Comparison of ENCODE assay signal across 12 cellular contexts in genomic region chr1:31699341-31699891, GRCh38. TPM values are rescaled to one million over a fixed set of nuclear protein-coding genes. Genes with fewer than 3 reads are reported as not detected.
DNase-seq lines count a peak whose midpoint lies in the region; ATAC-seq and TF ChIP-seq lines count a peak whose summit lies in the region.
"Had no signal": no experiment of that assay in that cellular context is flagged by ENCODE, and none has a peak within 500 bp of the region (broad histone marks: within the 10 kb centered on the region; RNA-seq: fewer than 3 reads in every experiment).

No MANE protein-coding gene starts in this region.

- H2AFZ ChIP-seq in DND-41 (ENCODE audit: low read depth, low read length) (no peak overlapping the region), neuronal stem cell (ENCODE audit: low read length) (no peak overlapping the region), smooth muscle cell (ENCODE audit: low read depth) (no peak overlapping the region)

- peak; percentile 57; the same call in 2 of the 3 replicates for ATAC-seq in DND-41 (ENCODE audit: insufficient read depth, low read depth)
- ATAC-seq in GM19351 (IDR thresholded peaks at IDR 0.05; ENCODE audit: unreplicated experiment), result no peak
- ATAC-seq: left lobe of liver had no signal

- no peak overlapping the region for H3K14ac ChIP-seq in neuronal stem cell (ENCODE audit: low read length)

- TF ChIP-seq CTCF in DND-41 (IDR thresholded peaks at IDR 0.05; ENCODE audit: borderline replicate concordance, extremely low read depth, low read length, poor library complexity, severe bottlenecking) (no peak), HEK293 (tag by site-specific recombination; IDR thresholded peaks at IDR 0.05) (no peak), smooth muscle cell (IDR thresholded peaks at IDR 0.05; ENCODE audit: borderline replicate concordance, insufficient read depth, poor library complexity, severe bottlenecking) (no peak)

- peaks cover 26% of the 10 kb centered on the region for H3F3A ChIP-seq in smooth muscle cell (ENCODE audit: low read depth)

- H3K4me1 ChIP-seq in DND-41 (ENCODE audit: insufficient read depth, low read length), result no peaks in the 10 kb centered on the region
- peaks cover 3% of the 10 kb centered on the region for H3K4me1 ChIP-seq in HEK293 (ENCODE audit: control insufficient read depth, insufficient read depth, low read length)
- H3K4me1 ChIP-seq in neuronal stem cell (ENCODE audit: control insufficient read depth in 2 of 2, insufficient read depth in 1 of 2, low read depth in 1 of 2, low read length in 2 of 2), result peaks cover 0 to 15% of the 10 kb centered on the region in 2 donors
- peaks cover 8% of the 10 kb centered on the region for H3K4me1 ChIP-seq in smooth muscle cell (ENCODE audit: low read depth)

- CTCF ChIA-PET in HEK293 (lab: Yijun Ruan, JAX), result interaction anchor here (1.0 to 4.7 kb wide), 4 partner anchors 16 to 240 kb away, joined by 4 to 23 read pairs (median 6); partner anchors contain the start of gene PTP4A2

- no peaks in the 10 kb centered on the region for H3K79me1 ChIP-seq in neuronal stem cell (ENCODE audit: low read depth, low read length)

- peak overlapping the region; percentile 40 for H2AK5ac ChIP-seq in neuronal stem cell (ENCODE audit: low read depth, low read length)

- no peak overlapping the region for H2BK5ac ChIP-seq in neuronal stem cell (ENCODE audit: low read length)

- H3K9me3 ChIP-seq in DND-41 (ENCODE audit: insufficient read depth, low read length, severe bottlenecking) (no peaks in the 10 kb centered on the region), HEK293 (ENCODE audit: control insufficient read depth, insufficient read depth, low read depth, low read length) (no peaks in the 10 kb centered on the region), neuronal stem cell (replicated peaks in 1 of 2; ENCODE audit: control insufficient read depth in 2 of 2, insufficient read depth in 1 of 2, low read depth in 1 of 2, low read length in 2 of 2) (no peaks in the 10 kb centered on the region), smooth muscle cell (replicated peaks; ENCODE audit: low read depth) (no peaks in the 10 kb centered on the region)

- H3K4me2 ChIP-seq in DND-41 (ENCODE audit: insufficient read depth, low read length) (no peak overlapping the region), neuronal stem cell (ENCODE audit: insufficient read depth, low read length, poor library complexity, severe bottlenecking) (no peak overlapping the region), smooth muscle cell (no peak overlapping the region)

- no peak overlapping the region for H3K4me3 ChIP-seq in DND-41 (ENCODE audit: low read depth in 1 of 2, low read length in 2 of 2)
- no peak overlapping the region for H3K4me3 ChIP-seq in HEK293 (ENCODE audit: low read depth, low read length)
- H3K4me3 ChIP-seq in neuronal stem cell (ENCODE audit: low read length in 2 of 2), result no peak overlapping the region
- no peak overlapping the region for H3K4me3 ChIP-seq in smooth muscle cell

- no peak overlapping the region for H2BK120ac ChIP-seq in neuronal stem cell (ENCODE audit: low read depth, low read length)

- WGBS in neuronal stem cell (ENCODE audit: extremely low coverage in 2 of 2, insufficient read length in 2 of 2, insufficient replicate concordance in 1 of 2), 2 donors, result no CpG with 5 or more reads among the region's 10 CpGs
- WGBS in smooth muscle cell (ENCODE audit: low lambda C conversion rate), result 91% methylated on average over 10 of the region's 10 CpGs

- no peak overlapping the region for H2BK15ac ChIP-seq in neuronal stem cell (ENCODE audit: low read length)

- H3K27ac ChIP-seq in DND-41 (ENCODE audit: low read length) (no peak overlapping the region), HEK293 (ENCODE audit: extremely low read depth, low read depth, low read length) (no peak overlapping the region), angular gyrus (ENCODE audit: low read depth, low read length) (peak overlapping the region; percentile 93), neuronal stem cell (replicated peaks; ENCODE audit: low read length) (no peak overlapping the region), smooth muscle cell (ENCODE audit: low read depth) (no peak overlapping the region)

- peak; percentile 32 for DNase-seq in DND-41
- DNase-seq in neuronal stem cell (ENCODE audit: low spot score), result no peak
- DNase-seq in NCI-H2029 (lab: John Stamatoyannopoulos, UW), result no peak
- DNase-seq in NCI-H748 treated with DMSO at 0.1 percent for 48 hours (lab: John Stamatoyannopoulos, UW), result no peak
- no peak for DNase-seq in smooth muscle cell (lab: John Stamatoyannopoulos, UW; ENCODE audit: unreplicated experiment)
- DNase-seq: DMS153, NCI-H2029 treated with DMSO at 0.1 percent for 48 hours, retina had no signal

- no peak overlapping the region for H2BK12ac ChIP-seq in neuronal stem cell (ENCODE audit: low read length)

- H3K9ac ChIP-seq in DND-41 (ENCODE audit: low read depth, low read length), result no peak overlapping the region
- H3K9ac ChIP-seq in neuronal stem cell (ENCODE audit: low read depth, low read length, poor library complexity), result peak overlapping the region; percentile 34
- H3K9ac ChIP-seq in smooth muscle cell (ENCODE audit: low read depth), result no peak overlapping the region

- POLR2A ChIA-PET in HEK293 (lab: Yijun Ruan, JAX), result interaction anchor here (1.5 kb wide), 1 partner anchor 14 kb away, joined by 6 read pairs; no protein-coding TSS in a partner anchor

- H4K91ac ChIP-seq in neuronal stem cell (ENCODE audit: low read depth, low read length, poor library complexity), result no peak overlapping the region

- no peak overlapping the region for H3K4ac ChIP-seq in neuronal stem cell (ENCODE audit: low read length)

- H3K79me2 ChIP-seq in DND-41 (ENCODE audit: insufficient read depth, low read length), result no peaks in the 10 kb centered on the region
- peaks cover 42% of the 10 kb centered on the region for H3K79me2 ChIP-seq in smooth muscle cell (ENCODE audit: low read depth)

- H3K18ac ChIP-seq in neuronal stem cell (ENCODE audit: low read length), result no peak overlapping the region

- no peak overlapping the region for H3K23ac ChIP-seq in neuronal stem cell (ENCODE audit: low read depth, low read length, poor library complexity)

- H4K20me1 ChIP-seq in DND-41 (ENCODE audit: insufficient read depth, low read length), result no peaks in the 10 kb centered on the region; the same call in 1 of the 2 replicates
- H4K20me1 ChIP-seq in smooth muscle cell (ENCODE audit: low read depth), result no peaks in the 10 kb centered on the region

- no peak overlapping the region for H4K8ac ChIP-seq in neuronal stem cell (ENCODE audit: low read depth, low read length)

- H3K27me3 ChIP-seq in DND-41 (ENCODE audit: insufficient read depth, low read length, poor library complexity) (no peaks in the 10 kb centered on the region), neuronal stem cell (ENCODE audit: control insufficient read depth in 3 of 3, insufficient read depth in 3 of 3, low read depth in 1 of 3, low read length in 3 of 3) (peaks cover 0 to 46% (median 10%) of the 10 kb centered on the region in 3 experiments), smooth muscle cell (ENCODE audit: low read depth) (no peaks in the 10 kb centered on the region)

- no peaks in the 10 kb centered on the region for H3K36me3 ChIP-seq in DND-41 (ENCODE audit: insufficient read depth, low read length)
- no peaks in the 10 kb centered on the region for H3K36me3 ChIP-seq in HEK293 (ENCODE audit: control insufficient read depth in 2 of 2, insufficient read depth in 1 of 2, low read length in 2 of 2)
- H3K36me3 ChIP-seq in neuronal stem cell (replicated peaks in 1 of 2; ENCODE audit: control insufficient read depth in 2 of 2, insufficient read depth in 2 of 2, low read length in 2 of 2), result no peaks in the 10 kb centered on the region
- H3K36me3 ChIP-seq in smooth muscle cell (ENCODE audit: low read depth), result no peaks in the 10 kb centered on the region

TF ChIP-seq in HEK293, 187 proteins besides CTCF, POLR2A, EP300 and RAD21:
- TF ChIP-seq ZFHX2 (tag by site-specific recombination; conservative IDR thresholded peaks at IDR 0.05) (peak; percentile 84), SCRT2 (tag by site-specific recombination; IDR thresholded peaks at IDR 0.05) (no peak), ZNF16 (tag by site-specific recombination; IDR thresholded peaks at IDR 0.05; ENCODE audit: low read depth) (no peak), ZNF248 (tag by site-specific recombination; IDR thresholded peaks at IDR 0.05) (peak; percentile 12; the same call in 1 of the 2 replicates), EGR2 (tag by site-specific recombination; IDR thresholded peaks at IDR 0.05; ENCODE audit: low read depth) (peak; percentile 57), ZNF560 (tag by site-specific recombination; IDR thresholded peaks at IDR 0.05; ENCODE audit: borderline replicate concordance) (no peak), ZNF830 (tag by site-specific recombination; IDR thresholded peaks at IDR 0.05; ENCODE audit: low read depth) (no peak), ZSCAN4 (tag by site-specific recombination; IDR thresholded peaks at IDR 0.05) (peak; percentile 85)

RNA-seq across cellular contexts. Expression of gene COL16A1, which starts 4.4 kb away (rescaled TPM):
- 1.2 TPM for polyA plus RNA-seq in neuronal stem cell (2013, experiment 1 of 2)
- polyA plus RNA-seq in neuronal stem cell (2013, experiment 2 of 2), result 1.3 TPM
- 67.3 and 105 TPM in 2 replicates for total RNA-seq in smooth muscle cell
- polyA plus RNA-seq in smooth muscle cell, result 126 and 152 TPM in 2 replicates

RNA-seq across cellular contexts. Expression of gene PEF1, which starts 54.7 kb away (rescaled TPM):
- 43.1 TPM for polyA plus RNA-seq in neuronal stem cell (2013, experiment 1 of 2)
- 43.8 TPM for polyA plus RNA-seq in neuronal stem cell (2013, experiment 2 of 2)
- 61.4 and 89.3 TPM in 2 replicates for total RNA-seq in smooth muscle cell
- 77.1 and 85.8 TPM in 2 replicates for polyA plus RNA-seq in smooth muscle cell
